25 cellular contexts compared by ENCODE assay signal in the genomic region with DNA sequence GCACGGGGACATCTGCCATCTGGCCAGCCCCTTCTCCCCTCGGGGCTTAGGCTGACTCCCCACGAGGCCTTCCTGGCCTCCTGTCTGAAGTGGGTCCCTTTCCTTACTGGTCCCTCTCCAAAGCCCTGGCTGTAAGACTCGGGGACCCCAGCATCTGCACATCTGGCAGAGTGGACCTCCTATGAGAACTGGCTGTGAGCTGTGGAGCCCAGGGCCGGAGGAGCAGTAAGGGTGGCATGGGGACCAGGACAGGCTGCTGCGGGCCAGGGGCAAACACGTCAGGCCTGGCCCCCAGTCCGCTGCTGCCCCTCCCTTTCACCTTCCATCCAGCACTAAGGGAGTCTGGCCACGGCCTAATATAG.
"Had no signal": no experiment of that assay in that cellular context is flagged by ENCODE, and none has a peak within 500 bp of the region (broad histone marks: within the 10 kb centered on the region; RNA-seq: fewer than 3 reads in every experiment).

No MANE protein-coding gene starts in this region.

- ATAC-seq: activated CD8-positive, alpha-beta memory T cell treated with anti-CD3 and anti-CD28 coated beads, Interleukin-2, amount 10 ng/mL, durations not matched to agents 7 days and 5 days; body of pancreas; SK-N-SH treated with all-trans-retinoic acid at 6 μM for 48 hours; WTC11 had no signal

- H3K4me3 ChIP-seq: body of pancreas, SJSA1 had no signal

- DNase-seq: activated CD4-positive, alpha-beta T cell treated with anti-CD3 and anti-CD28 coated beads for 48 hours; activated CD4-positive, alpha-beta T cell treated with anti-CD3 and anti-CD28 coated beads, Interleukin-2, amount 50 U/mL, for 48 hours; activated CD4-positive, CD25-positive, alpha-beta regulatory T cell treated with anti-CD3 and anti-CD28 coated beads, Interleukin-2, amount 50 U/mL, for 72 hours; activated CD8-positive, alpha-beta memory T cell treated with anti-CD3 and anti-CD28 coated beads, Interleukin-2, amount 10 ng/mL, durations not matched to agents 7 days and 5 days; activated effector memory CD4-positive, alpha-beta T cell treated with Interleukin-2 at 50 U/mL for 16 hours; activated naive CD4-positive, alpha-beta T cell; activated T-cell treated with anti-CD3 and anti-CD28 coated beads, Interleukin-2, amount 50 U/mL, for 24 hours; body of pancreas; MV-4-11; NCI-H1092 treated with DMSO at 0.1 percent for 48 hours; NCI-H1417 treated with DMSO at 0.1 percent for 48 hours; NCI-H1694; NCI-H2029; NCI-H2107; NCI-H2171 treated with DMSO at 0.1 percent for 48 hours; NCI-H226; NCI-H526 treated with DMSO at 0.1 percent for 48 hours; NCI-H82; SHP77; SW 1271; T-helper 9 cell had no signal

- H3K4me2 ChIP-seq: KMS-11 had no signal

- H3K9me3 ChIP-seq: body of pancreas had no signal

- H3K27ac ChIP-seq: body of pancreas, KMS-11, SJSA1 had no signal

- H3K9ac ChIP-seq: KMS-11 had no signal
